9 cellular contexts compared by ENCODE assay signal in genomic region chr22:46613606-46613997, GRCh38. TPM values are rescaled to one million over a fixed set of nuclear protein-coding genes. Genes with fewer than 3 reads are reported as not detected.
A peak's percentile ranks its signal among the peaks of the same experiment; 100 is the strongest.
DNase-seq lines count a peak whose midpoint lies in the region; ATAC-seq, FAIRE-seq and TF ChIP-seq lines count a peak whose summit lies in the region.
"Had no signal": no experiment of that assay in that cellular context is flagged by ENCODE, and none has a peak within 500 bp of the region (broad histone marks: within the 10 kb centered on the region; RNA-seq: fewer than 3 reads in every experiment).

No MANE protein-coding gene starts in this region.

- 78% methylated on average over 10 of the region's 10 CpGs; no CpG with 5 or more reads in 1 of the 2 experiments for WGBS in H1 (ENCODE audit: extremely low coverage in 1 of 2, insufficient coverage in 1 of 2, insufficient read length in 1 of 2, insufficient replicate concordance in 2 of 2, low coverage in 1 of 2, low lambda C conversion rate in 2 of 2, missing lambda C conversion rate in 1 of 2), 2 experiments

- no peaks in the 10 kb centered on the region for H3K9me3 ChIP-seq in OCI-LY3 (ENCODE audit: insufficient read depth, low read length)
- H3K9me3 ChIP-seq in H1 (ENCODE audit: insufficient read depth in 2 of 2, low read depth in 1 of 2, low read length in 1 of 2): no peaks in the 10 kb centered on the region; a peak in 1 of 4 replicates

- 0 out of 2 replicates have a peak, but pooled peaks cover 2% of the 10 kb centered on the region for H3K79me1 ChIP-seq in H1 (ENCODE audit: low read depth, low read length)

- peak overlapping the region; percentile 20; the same call in 1 of the 2 replicates for H3K4me3 ChIP-seq in OCI-LY3 (ENCODE audit: low read length)
- H3K4me3 ChIP-seq in H1 (ENCODE audit: extremely low read depth in 1 of 4, insufficient read depth in 2 of 4, low read depth in 3 of 4, low read length in 4 of 4): no peak overlapping the region

- H3K4me1 ChIP-seq in OCI-LY3 (ENCODE audit: low read length): peaks cover 11% of the 10 kb centered on the region
- peaks cover 0 to 15% (median 3%) of the 10 kb centered on the region in 4 experiments; a peak in 4 of 7 replicates for H3K4me1 ChIP-seq in H1 (replicated peaks in 1 of 4; ENCODE audit: control insufficient read depth in 3 of 4, insufficient read depth in 4 of 4, low read length in 3 of 4)

- H3K56ac ChIP-seq in H1 (replicated peaks; ENCODE audit: insufficient read length, low read depth, low read length): no peak overlapping the region

- no peak for TF ChIP-seq EP300 in H1 (IDR thresholded peaks at IDR 0.05; ENCODE audit: borderline replicate concordance in 1 of 2, low read depth in 2 of 2, low read length in 2 of 2)

- H4K5ac ChIP-seq in H1 (ENCODE audit: insufficient read length, low read depth, low read length): no peak overlapping the region

- TF ChIP-seq RAD21 in H1 (IDR thresholded peaks at IDR 0.05 in 1 of 2, conservative IDR thresholded peaks at IDR 0.05 in 1 of 2; ENCODE audit: low read depth in 2 of 2, low read length in 2 of 2): no peak

- H3K14ac ChIP-seq in H1 (ENCODE audit: insufficient read length): no peak overlapping the region

- H4K91ac ChIP-seq in H1 (replicated peaks; ENCODE audit: insufficient read length, low read length): no peak overlapping the region

- TF ChIP-seq CTCF in OCI-LY3 (IDR thresholded peaks at IDR 0.05; ENCODE audit: low read depth, low read length) (no peak), H1 (IDR thresholded peaks at IDR 0.05; ENCODE audit: control extremely low read depth in 1 of 3, insufficient read depth in 1 of 3, low read depth in 1 of 3, low read length in 3 of 3) (no peak)

- no peak overlapping the region for H3K23ac ChIP-seq in H1 (ENCODE audit: insufficient read length)

- H2BK15ac ChIP-seq in H1 (ENCODE audit: low read length): no peak overlapping the region

- H3K9ac ChIP-seq in OCI-LY3 (ENCODE audit: low read length): no peak overlapping the region
- H3K9ac ChIP-seq in H1 (replicated peaks in 1 of 4; ENCODE audit: extremely low read depth in 1 of 4, low read depth in 3 of 4, low read length in 3 of 4): no peak overlapping the region

- POLR2A ChIA-PET in H1 (lab: Charles Lee; ENCODE audit: partially characterized antibody): no interaction called here

- H2AFZ ChIP-seq in OCI-LY3 (ENCODE audit: low read depth, low read length) (no peak overlapping the region), H1 (ENCODE audit: low read length) (no peak overlapping the region)

- H3K4ac ChIP-seq in H1 (replicated peaks; ENCODE audit: insufficient read length, low read depth, low read length): no peak overlapping the region

- H3K79me2 ChIP-seq in OCI-LY3 (ENCODE audit: low read length): peaks cover 61% of the 10 kb centered on the region
- peaks cover 0 to 5% of the 10 kb centered on the region in 2 experiments; a peak in 1 of 4 replicates for H3K79me2 ChIP-seq in H1 (ENCODE audit: control insufficient read depth in 1 of 2, insufficient read depth in 2 of 2, low read length in 2 of 2)

- H2BK12ac ChIP-seq in H1 (ENCODE audit: low read depth, low read length): no peak overlapping the region

- H4K8ac ChIP-seq in H1 (ENCODE audit: extremely low read depth, insufficient read depth, low read length): no peak overlapping the region

- no peaks in the 10 kb centered on the region for H3K23me2 ChIP-seq in H1 (ENCODE audit: low read depth, low read length)

- peak overlapping the region; percentile 13 for H3K4me2 ChIP-seq in OCI-LY3 (ENCODE audit: low read length)
- H3K4me2 ChIP-seq in H1 (ENCODE audit: insufficient read depth in 1 of 2, low read depth in 2 of 2, low read length in 2 of 2): no peak overlapping the region

- no peak for ATAC-seq in GM18502 (IDR thresholded peaks at IDR 0.05; ENCODE audit: poor library complexity, unreplicated experiment)

- H2BK20ac ChIP-seq in H1 (ENCODE audit: low read length): no peak overlapping the region

- no peak overlapping the region for H2AK5ac ChIP-seq in H1 (ENCODE audit: low read depth, low read length)

- no peak overlapping the region for H2BK120ac ChIP-seq in H1 (replicated peaks; ENCODE audit: low read depth, low read length)

- CTCF ChIA-PET in H1 (lab: Charles Lee; ENCODE audit: partially characterized antibody): interaction anchor here (0.5 to 3.2 kb wide), 3 partner anchors 10 to 50 kb away, joined by 3 to 10 read pairs (median 3); no protein-coding TSS in a partner anchor

- TF ChIP-seq POLR2A in GM12891 (IDR thresholded peaks at IDR 0.05; ENCODE audit: low read depth, low read length): no peak
- no peak for TF ChIP-seq POLR2A in H1 (IDR thresholded peaks at IDR 0.05; ENCODE audit: control extremely low read depth in 1 of 2, low read depth in 2 of 2, low read length in 2 of 2)

- DNase-seq in GM12891 (ENCODE audit: insufficient read length, low spot score) (peak; percentile 59), H1 (ENCODE audit: low read depth in 1 of 2, low spot score in 2 of 2) (no peak), renal cortical epithelial cell (ENCODE audit: low read depth) (peak; percentile 9), HK-2 (ENCODE audit: unreplicated experiment) (no peak), NCI-H146 (lab: John Stamatoyannopoulos, UW) (no peak)
- DNase-seq in activated CD4-positive, CD25-positive, alpha-beta regulatory T cell treated with anti-CD3 and anti-CD28 coated beads, Interleukin-2, amount 50 U/mL, for 72 hours: no peak
- DNase-seq: SW 1271 had no signal

- peaks cover 72% of the 10 kb centered on the region for H4K20me1 ChIP-seq in OCI-LY3 (ENCODE audit: insufficient read depth, low read length)
- peaks cover 0 to 2% of the 10 kb centered on the region in 2 experiments for H4K20me1 ChIP-seq in H1 (replicated peaks in 1 of 2; ENCODE audit: control insufficient read depth in 1 of 2, insufficient read depth in 2 of 2, low read length in 2 of 2)

- no peak for FAIRE-seq in GM12891 (lab: Jason Lieb, UNC)
- FAIRE-seq in H1 (lab: Jason Lieb, UNC): no peak

- H3K36me3 ChIP-seq in OCI-LY3 (replicated peaks; ENCODE audit: low read depth, low read length) (peaks cover 8% of the 10 kb centered on the region), H1 (ENCODE audit: control insufficient read depth in 2 of 4, insufficient read depth in 4 of 4, low read length in 3 of 4) (no peaks in the 10 kb centered on the region)

- 0 out of 2 replicates have a peak overlapping the region, but pooled peaks have one; percentile 54 for H2BK5ac ChIP-seq in H1 (ENCODE audit: low read depth, low read length)

- H3K27ac ChIP-seq in OCI-LY3 (ENCODE audit: low read length) (no peak overlapping the region), H1 (ENCODE audit: low read depth, low read length) (no peak overlapping the region)

- H3K27me3 ChIP-seq in OCI-LY3 (ENCODE audit: low read depth, low read length): 0 out of 2 replicates have a peak, but pooled peaks cover 3% of the 10 kb centered on the region
- H3K27me3 ChIP-seq in H1 (replicated peaks in 1 of 4; ENCODE audit: control insufficient read depth in 3 of 4, extremely low read depth in 1 of 4, insufficient read depth in 3 of 4, low read length in 3 of 4): no peaks in the 10 kb centered on the region

- H3K18ac ChIP-seq in H1 (ENCODE audit: extremely low read depth, low read length): no peak overlapping the region

TF ChIP-seq in GM12891, 5 proteins besides CTCF, POLR2A, EP300 and RAD21:
- TF ChIP-seq SPI1 (IDR thresholded peaks at IDR 0.05; ENCODE audit: low read depth, low read length) (no peak), POU2F2 (IDR thresholded peaks at IDR 0.05; ENCODE audit: low read depth, low read length) (no peak), PAX5 (IDR thresholded peaks at IDR 0.05; ENCODE audit: insufficient read depth, low read length, severe bottlenecking) (no peak), POLR2AphosphoS5 (IDR thresholded peaks at IDR 0.05; ENCODE audit: low read depth, low read length) (no peak), TAF1 (IDR thresholded peaks at IDR 0.05; ENCODE audit: low read depth, low read length) (no peak)

TF ChIP-seq in H1, 55 proteins besides CTCF, POLR2A, EP300 and RAD21:
- TF ChIP-seq KDM1A (IDR thresholded peaks at IDR 0.05; ENCODE audit: borderline replicate concordance, low read length) (no peak), KDM5A (IDR thresholded peaks at IDR 0.05; ENCODE audit: low read length) (no peak), SIRT6 (IDR thresholded peaks at IDR 0.05; ENCODE audit: low read length) (no peak), SAP30 (IDR thresholded peaks at IDR 0.05; ENCODE audit: insufficient read depth, insufficient replicate concordance, low read length) (no peak), BCL11A (IDR thresholded peaks at IDR 0.05; ENCODE audit: low read depth in 2 of 2, low read length in 2 of 2) (no peak), CREB1 (IDR thresholded peaks at IDR 0.05) (no peak), SP4 (IDR thresholded peaks at IDR 0.05; ENCODE audit: low read length) (no peak)

RNA-seq across cellular contexts. Expression of gene GRAMD4, which starts 6.6 kb away (rescaled TPM):
- 8.7 TPM for polyA plus RNA-seq in GM12891 (2012; ENCODE audit: low read depth, missing spikeins)
- total RNA-seq in H1 (2021; fragmentation: NEBNext Ultra II Directional; extraction: Animal tissue kit (Norgen Biotek cat#: 25700)): 20.5 and 25.6 TPM in 2 replicates
- polyA plus RNA-seq in H1 (2011; rRNA removed): 7.9 and 8.6 TPM in 2 replicates
- 9.2 TPM for polyA plus RNA-seq in H1 (2011; cell fraction: cytosol; rRNA removed)
- 18.3 TPM for polyA plus RNA-seq in H1 (2011; cell fraction: nucleus; rRNA removed)
- polyA plus RNA-seq in H1 (2012, experiment 1 of 2): 14.3 to 23.8 TPM (median 16.0 TPM) in 4 replicates
- polyA plus RNA-seq in H1 (2012, experiment 2 of 2): 5.4 TPM
- polyA plus RNA-seq in H1 (2013, experiment 1 of 2): 10.3 TPM
- 9.8 TPM for polyA plus RNA-seq in H1 (2013, experiment 2 of 2)
- 12.8 and 15.9 TPM in 2 replicates for polyA minus RNA-seq in H1 (2011; rRNA and poly(A)+ RNA removed)
- 8.7 TPM for polyA minus RNA-seq in H1 (2011; cell fraction: cytosol; rRNA and poly(A)+ RNA removed)
- 8.7 TPM for polyA minus RNA-seq in H1 (2011; cell fraction: nucleus; rRNA and poly(A)+ RNA removed)
- total RNA-seq in renal cortical epithelial cell: 55.1 and 121 TPM in 2 replicates

Comparison
In these comparisons a context has a peak if more than half of its experiments do, and no peak if none do; other contexts are left out.
1. DNase-seq: peak in GM12891 (single experiment) and renal cortical epithelial cell (single experiment); none in H1 (0 of 2), activated CD4-positive, CD25-positive, alpha-beta regulatory T cell treated with anti-CD3 and anti-CD28 coated beads, Interleukin-2, amount 50 U/mL, for 72 hours (single experiment), HK-2 (single experiment) and NCI-H146 (single experiment).